Comparison of ENCODE assay signal across 28 cellular contexts in genomic region chr6:107244082-107244741, GRCh38.
DNase-seq lines count a peak whose midpoint lies in the region; ATAC-seq, FAIRE-seq and TF ChIP-seq lines count a peak whose summit lies in the region.
"Had no signal": no experiment of that assay in that cellular context is flagged by ENCODE, and none has a peak within 500 bp of the region (broad histone marks: within the 10 kb centered on the region; RNA-seq: fewer than 3 reads in every experiment).

No MANE protein-coding gene starts in this region.

- in situ Hi-C loops in mammary epithelial cell (cut with MboI; ENCODE audit: low sequenced_read_pairs in 2 of 2): no loop called here

- H3K27me3 ChIP-seq in mammary epithelial cell (ENCODE audit: insufficient read depth, low read length) (no peaks in the 10 kb centered on the region), heart right ventricle (no peaks in the 10 kb centered on the region), lower lobe of right lung (ENCODE audit: low read depth) (no peaks in the 10 kb centered on the region)
- H3K27me3 ChIP-seq: colonic mucosa, neutrophil had no signal

- H3K9me2 ChIP-seq in OCI-LY7 (ENCODE audit: insufficient read depth, low read length): no peaks in the 10 kb centered on the region
- H3K9me2 ChIP-seq: SK-N-SH had no signal

- CTCF ChIA-PET in OCI-LY7 (lab: Charles Lee; ENCODE audit: unreplicated experiment): no interaction called here
- CTCF ChIA-PET in mammary epithelial cell (lab: Charles Lee; ENCODE audit: low non-redundant PET): no interaction called here

- H3K4me3 ChIP-seq in OCI-LY7 (ENCODE audit: low read depth, low read length, poor library complexity, severe bottlenecking) (no peak overlapping the region), mammary epithelial cell (replicated peaks in 1 of 3; ENCODE audit: insufficient read depth in 1 of 3, low read depth in 2 of 3, low read length in 3 of 3) (no peak overlapping the region), heart right ventricle (no peak overlapping the region), lower lobe of right lung (no peak overlapping the region)
- H3K4me3 ChIP-seq: colonic mucosa, GM23338, left ventricle myocardium inferior, thoracic aorta had no signal

- peak; percentile 11 for DNase-seq in NCI-H1105 treated with DMSO at 0.1 percent for 48 hours (lab: John Stamatoyannopoulos, UW)
- no peak for DNase-seq in NCI-H1105 (lab: John Stamatoyannopoulos, UW)
- DNase-seq in GM18507 (ENCODE audit: extremely low spot score, insufficient read length, low read depth): no peak
- no peak for DNase-seq in OCI-LY7 (ENCODE audit: low spot score)
- DNase-seq in mammary epithelial cell: peak; percentile 36
- no peak for DNase-seq in heart right ventricle
- DNase-seq in lower lobe of right lung: no peak
- DNase-seq: activated B cell treated with CpG ODN at 0.5 μM for 24 hours; activated CD4-positive, alpha-beta T cell treated with anti-CD3 and anti-CD28 coated beads, Interleukin-2, amount 50 U/mL, for 1 hour; activated effector memory CD4-positive, alpha-beta T cell treated with Interleukin-2 at 50 U/mL for 16 hours; activated T-cell treated with anti-CD3 and anti-CD28 coated beads, Interleukin-2, amount 50 U/mL, for 1 hour; colonic mucosa; effector CD8-positive, alpha-beta T cell; HFFc6; left ventricle myocardium inferior; MV-4-11; naive B cell; NCI-H2227 treated with DMSO at 0.1 percent for 48 hours; stimulated activated CD8-positive, alpha-beta memory T cell treated with anti-CD3 and anti-CD28 coated beads, Interleukin-4, amount 100 ng/mL, for 48 hours had no signal

- TF ChIP-seq CTCF in OCI-LY7 (conservative IDR thresholded peaks at IDR 0.05; ENCODE audit: low read length) (no peak), mammary epithelial cell (conservative IDR thresholded peaks at IDR 0.05 in 1 of 2, IDR thresholded peaks at IDR 0.05 in 1 of 2; ENCODE audit: extremely low read depth in 1 of 2, insufficient read depth in 1 of 2, low read depth in 1 of 2, low read length in 2 of 2) (no peak), heart right ventricle (IDR thresholded peaks at IDR 0.05) (no peak), lower lobe of right lung (IDR thresholded peaks at IDR 0.05) (no peak)

- H3K36me3 ChIP-seq in OCI-LY7 (ENCODE audit: insufficient read depth, low read length) (no peaks in the 10 kb centered on the region), mammary epithelial cell (ENCODE audit: insufficient read depth, low read length) (no peaks in the 10 kb centered on the region), heart right ventricle (no peaks in the 10 kb centered on the region), lower lobe of right lung (no peaks in the 10 kb centered on the region)
- H3K36me3 ChIP-seq: colonic mucosa, neutrophil, thoracic aorta had no signal

- H3K9ac ChIP-seq in mammary epithelial cell (ENCODE audit: insufficient read depth, low read length): no peak overlapping the region
- H3K9ac ChIP-seq: SK-N-SH had no signal

- intact Hi-C loops in OCI-LY7 (cut with micrococcal nuclease; ENCODE audit: unreplicated experiment) (no loop called here), mammary epithelial cell (cut with micrococcal nuclease) (no loop called here), heart right ventricle (cut with DNase I) (no loop called here), lower lobe of right lung (cut with DNase I) (no loop called here)

- 75% methylated on average over 4 of the region's 4 CpGs for WGBS in mammary epithelial cell (ENCODE audit: low coverage, missing lambda C conversion rate)
- 86 to 91% methylated on average over 4 of the region's 4 CpGs for WGBS in heart right ventricle, 2 donors

- H3K27ac ChIP-seq in OCI-LY7 (ENCODE audit: low read depth, low read length, poor library complexity, severe bottlenecking) (no peak overlapping the region), mammary epithelial cell (ENCODE audit: insufficient read depth, low read depth, low read length) (no peak overlapping the region), heart right ventricle (no peak overlapping the region), lower lobe of right lung (no peak overlapping the region)
- H3K27ac ChIP-seq: colonic mucosa, left ventricle myocardium inferior, neutrophil, thoracic aorta had no signal

- no peak for ATAC-seq in heart right ventricle
- no peak for ATAC-seq in HG03354 (IDR thresholded peaks at IDR 0.05; ENCODE audit: poor library complexity, severe bottlenecking, unreplicated experiment)
- ATAC-seq in lower lobe of right lung: no peak
- ATAC-seq: activated naive CD4-positive, alpha-beta T cell treated with anti-CD3 and anti-CD28 coated beads, Interleukin-2, amount 50 U/mL, for 72 hours; GM23338; sciatic nerve had no signal

- H3K4me1 ChIP-seq in OCI-LY7 (ENCODE audit: insufficient read depth, low read length, poor library complexity, severe bottlenecking) (peaks cover 11% of the 10 kb centered on the region), mammary epithelial cell (ENCODE audit: insufficient read depth, low read length) (peaks cover 49% of the 10 kb centered on the region), heart right ventricle (peaks cover 0 to 3% (median 0%) of the 10 kb centered on the region in 9 donors), lower lobe of right lung (peaks cover 7% of the 10 kb centered on the region)
- H3K4me1 ChIP-seq: colonic mucosa had no signal

- H3K4me2 ChIP-seq in OCI-LY7 (ENCODE audit: low read length): no peak overlapping the region
- H3K4me2 ChIP-seq in mammary epithelial cell (ENCODE audit: insufficient read depth, low read depth, low read length): no peak overlapping the region
- H3K4me2 ChIP-seq: GM23338, SK-N-SH had no signal

- dilution Hi-C loops in mammary epithelial cell (cut with HindIII; ENCODE audit: low sequenced_read_pairs): no loop called here

- BruUV-seq in OCI-LY7 (replicated peaks; lab: Mats Ljungman, UMichigan) (TSS peak; percentile 13), mammary epithelial cell (replicated peaks; lab: Mats Ljungman, UMichigan) (no TSS peak)

- POLR2A ChIA-PET in OCI-LY7 (lab: Charles Lee): interaction anchor here (0.9 kb wide), 1 partner anchor 28 kb away, joined by 3 read pairs; no protein-coding TSS in a partner anchor

- H3K79me2 ChIP-seq in OCI-LY7 (ENCODE audit: insufficient read depth, low read depth, low read length) (no peaks in the 10 kb centered on the region), mammary epithelial cell (ENCODE audit: insufficient read depth, low read length) (no peaks in the 10 kb centered on the region)

- H3K9me3 ChIP-seq in OCI-LY7 (ENCODE audit: low read length): no peaks in the 10 kb centered on the region
- H3K9me3 ChIP-seq in mammary epithelial cell (replicated peaks; ENCODE audit: insufficient read depth, low read length): no peaks in the 10 kb centered on the region
- H3K9me3 ChIP-seq in heart right ventricle: no peaks in the 10 kb centered on the region
- no peaks in the 10 kb centered on the region for H3K9me3 ChIP-seq in lower lobe of right lung
- H3K9me3 ChIP-seq: colonic mucosa, left ventricle myocardium inferior, neutrophil, SK-N-SH, thoracic aorta had no signal

- H2AFZ ChIP-seq in OCI-LY7 (ENCODE audit: low read length) (no peak overlapping the region), mammary epithelial cell (ENCODE audit: low read depth, low read length) (no peak overlapping the region)
- H2AFZ ChIP-seq: GM23338 had no signal

- peak; percentile 56 for FAIRE-seq in GM18507 (lab: Jason Lieb, UNC)
- FAIRE-seq: GM19239, islet of Langerhans had no signal

- H4K20me1 ChIP-seq in OCI-LY7 (ENCODE audit: insufficient read depth, low read length) (no peaks in the 10 kb centered on the region), mammary epithelial cell (ENCODE audit: insufficient read depth, low read length) (no peaks in the 10 kb centered on the region)

Comparison
In these comparisons a context has a peak if more than half of its experiments do, and no peak if none do; other contexts are left out.
1. DNase-seq: peak in NCI-H1105 treated with DMSO at 0.1 percent for 48 hours (single experiment) and mammary epithelial cell (single experiment); none in NCI-H1105 (single experiment), GM18507 (single experiment), OCI-LY7 (single experiment), heart right ventricle (0 of 2) and lower lobe of right lung (single experiment).